16 cellular contexts compared by ENCODE assay signal in the genomic region with DNA sequence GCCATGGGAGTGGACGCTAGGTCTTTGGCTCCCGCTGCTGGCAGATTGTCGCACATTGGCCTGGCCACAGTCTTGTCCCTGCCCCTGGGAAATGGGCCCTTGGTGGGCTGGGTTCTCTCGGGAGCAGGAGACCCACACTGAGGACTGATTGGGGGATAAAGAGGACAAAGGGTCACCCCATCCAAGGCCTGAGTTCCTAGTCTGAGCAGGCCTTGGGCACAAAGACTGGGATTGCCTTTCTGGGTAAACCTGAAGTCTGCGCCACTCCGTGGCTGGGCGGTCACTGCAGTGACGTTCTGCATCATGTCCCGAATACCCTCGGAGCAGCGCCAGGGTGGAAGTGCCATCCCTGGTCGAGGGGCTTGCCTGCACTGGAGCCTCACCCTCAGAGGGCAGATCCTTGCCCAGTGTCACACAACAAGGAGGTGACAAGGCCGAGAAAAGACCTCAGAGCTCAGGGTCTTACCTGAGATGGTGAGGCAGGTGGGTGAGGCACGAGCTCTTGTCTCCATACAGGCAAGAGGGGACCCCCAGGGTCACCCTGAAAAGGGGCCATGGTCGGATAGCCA. TPM values are rescaled to one million over a fixed set of nuclear protein-coding genes. Genes with fewer than 3 reads are reported as not detected.
DNase-seq lines count a peak whose midpoint lies in the region; ATAC-seq and TF ChIP-seq lines count a peak whose summit lies in the region.
"Had no signal": no experiment of that assay in that cellular context is flagged by ENCODE, and none has a peak within 500 bp of the region (broad histone marks: within the 10 kb centered on the region; RNA-seq: fewer than 3 reads in every experiment).

No MANE protein-coding gene starts in this region.

- H3K9ac ChIP-seq in H9 (ENCODE audit: extremely low read depth, insufficient read length, low read length), result no peak overlapping the region

- H3K4me1 Mint-ChIP-seq in H9, result peaks cover 15 to 18% of the 10 kb centered on the region in 2 experiments
- peaks cover 8% of the 10 kb centered on the region for H3K4me1 Mint-ChIP-seq in mesothelial cell of epicardium
- H3K4me1 Mint-ChIP-seq in activated T-helper 17 cell treated with anti-CD3 and anti-CD28 coated beads, Interleukin-2, amount 50 U/mL, for 72 hours, result peaks cover 15% of the 10 kb centered on the region

- no peak overlapping the region for H3K27ac Mint-ChIP-seq in H9
- H3K27ac Mint-ChIP-seq in mesothelial cell of epicardium, result no peak overlapping the region
- no peak overlapping the region for H3K27ac Mint-ChIP-seq in activated T-helper 17 cell treated with anti-CD3 and anti-CD28 coated beads, Interleukin-2, amount 50 U/mL, for 72 hours
- H3K27ac Mint-ChIP-seq: HFFc6; T-helper 2 cell treated with Interferon-gamma antibody and Interleukin-4, amounts not matched to agents 5 μg/mL and 100 μg/mL, for 36 hours had no signal

- peaks cover 7% of the 10 kb centered on the region for H3K36me3 ChIP-seq in osteoblast (ENCODE audit: insufficient read depth, low read length)

- no peak overlapping the region for H3K18ac ChIP-seq in H9 (ENCODE audit: insufficient read length, low read depth, low read length)

- DNase-seq in AG20443 (ENCODE audit: low spot score) (peak; percentile 9), H9 (peak; percentile 14), epidermal melanocyte (ENCODE audit: insufficient read length, low spot score) (peak; percentile 11), osteoblast (ENCODE audit: insufficient read length, low spot score, missing footprints) (peak; percentile 71), HuH-7.5 (ENCODE audit: low spot score) (no peak), kidney tubule cell (ENCODE audit: low spot score) (no peak), mesothelial cell of epicardium (ENCODE audit: low spot score in 2 of 2, unreplicated experiment in 2 of 2) (no peak)
- DNase-seq: HFFc6, NCI-H1105, NCI-H510A had no signal

- H4K20me1 ChIP-seq in H9 (ENCODE audit: control insufficient read depth, insufficient read depth, insufficient read length) (no peaks in the 10 kb centered on the region), osteoblast (ENCODE audit: insufficient read depth, low read length) (peaks cover 23% of the 10 kb centered on the region)

- no peak overlapping the region for H3T11ph ChIP-seq in H9 (ENCODE audit: low read length)

- H3K79me2 ChIP-seq in H9 (ENCODE audit: insufficient read depth, low read length), result no peaks in the 10 kb centered on the region; the same call in 1 of the 2 replicates
- peaks cover 4% of the 10 kb centered on the region for H3K79me2 ChIP-seq in osteoblast (ENCODE audit: insufficient read depth, low read length)

- H2BK20ac ChIP-seq in H9 (ENCODE audit: low read depth, low read length, poor library complexity, severe bottlenecking), result no peak overlapping the region

- H3K23me2 ChIP-seq in H9 (ENCODE audit: insufficient read length, low read depth, low read length, poor library complexity, severe bottlenecking), result no peaks in the 10 kb centered on the region

- no peak overlapping the region for H3K14ac ChIP-seq in H9 (ENCODE audit: insufficient read depth, low read length)

- no peak for TF ChIP-seq CTCF in H9 (conservative IDR thresholded peaks at IDR 0.05)
- TF ChIP-seq CTCF in osteoblast (IDR thresholded peaks at IDR 0.05; ENCODE audit: extremely low read depth, low read depth, low read length), result no peak
- TF ChIP-seq CTCF in mesothelial cell of epicardium (IDR thresholded peaks at IDR 0.05; ENCODE audit: unreplicated experiment), result no peak

- no peak overlapping the region for H2BK5ac ChIP-seq in H9 (ENCODE audit: insufficient read length, low read length)

- H3K79me1 ChIP-seq in H9 (ENCODE audit: insufficient read depth, low read depth, low read length, poor library complexity, severe bottlenecking), result no peaks in the 10 kb centered on the region

- no peaks in the 10 kb centered on the region for H3K4me1 ChIP-seq in H9 (ENCODE audit: insufficient read depth, low read length)
- H3K4me1 ChIP-seq in osteoblast (ENCODE audit: insufficient read depth, low read length), result no peaks in the 10 kb centered on the region
- H3K4me1 ChIP-seq: adrenal gland had no signal

- ATAC-seq in activated T-helper 17 cell treated with anti-CD3 and anti-CD28 coated beads, Interleukin-2, amount 50 U/mL, for 72 hours (replicated peaks), result no peak

- H3K4me3 Mint-ChIP-seq in H9 (no peak overlapping the region), mesothelial cell of epicardium (no peak overlapping the region)
- no peak overlapping the region for H3K4me3 Mint-ChIP-seq in activated T-helper 17 cell treated with anti-CD3 and anti-CD28 coated beads, Interleukin-2, amount 50 U/mL, for 72 hours
- H3K4me3 Mint-ChIP-seq: HFFc6; T-helper 2 cell treated with Interferon-gamma antibody and Interleukin-4, amounts not matched to agents 5 μg/mL and 100 μg/mL, for 36 hours had no signal

- H2AFZ ChIP-seq in H9 (ENCODE audit: low read length) (no peak overlapping the region), osteoblast (ENCODE audit: low read length) (no peak overlapping the region)

- no peak overlapping the region for H2AK5ac ChIP-seq in H9 (ENCODE audit: insufficient read length, low read length)

- H4K91ac ChIP-seq in H9 (ENCODE audit: insufficient read length, low read depth, low read length), result no peak overlapping the region

- no peak overlapping the region for H2BK15ac ChIP-seq in H9 (ENCODE audit: low read depth, low read length)

- H3K27ac ChIP-seq in H9 (ENCODE audit: insufficient read length, low read depth, low read length) (no peak overlapping the region), osteoblast (ENCODE audit: low read depth, low read length) (no peak overlapping the region)
- H3K27ac ChIP-seq: adrenal gland; BLaER1 treated with 17β-estradiol and CSF1 and Interleukin-3, amounts not matched to agents 10 nM and 100 nM had no signal

- WGBS in H9 (ENCODE audit: extremely low coverage, insufficient read length, low lambda C conversion rate), result no CpG with 5 or more reads among the region's 15 CpGs

- H4K5ac ChIP-seq in H9 (ENCODE audit: insufficient read length, low read depth, low read length), result no peak overlapping the region

- no peak overlapping the region for H4K8ac ChIP-seq in H9 (replicated peaks; ENCODE audit: insufficient read length, low read depth, low read length)

- no peaks in the 10 kb centered on the region for H3K9me3 Mint-ChIP-seq in H9
- no peaks in the 10 kb centered on the region for H3K9me3 Mint-ChIP-seq in mesothelial cell of epicardium
- no peaks in the 10 kb centered on the region for H3K9me3 Mint-ChIP-seq in activated T-helper 17 cell treated with anti-CD3 and anti-CD28 coated beads, Interleukin-2, amount 50 U/mL, for 72 hours
- H3K9me3 Mint-ChIP-seq: HFFc6; T-helper 2 cell treated with Interferon-gamma antibody and Interleukin-4, amounts not matched to agents 5 μg/mL and 100 μg/mL, for 36 hours had no signal

- H3K23ac ChIP-seq in H9 (ENCODE audit: insufficient read length, low read depth, low read length), result no peak overlapping the region

- H3K36me3 Mint-ChIP-seq in H9 (ENCODE audit: insufficient read depth in 1 of 3, low read depth in 3 of 3) (peaks cover 16 to 40% (median 28%) of the 10 kb centered on the region in 3 experiments), mesothelial cell of epicardium (peaks cover 11% of the 10 kb centered on the region)
- H3K36me3 Mint-ChIP-seq in activated T-helper 17 cell treated with anti-CD3 and anti-CD28 coated beads, Interleukin-2, amount 50 U/mL, for 72 hours (ENCODE audit: low read depth), result no peaks in the 10 kb centered on the region

- no peak overlapping the region for H3K4me2 ChIP-seq in H9 (ENCODE audit: insufficient read depth, insufficient read length, low read length)
- no peak overlapping the region for H3K4me2 ChIP-seq in osteoblast (ENCODE audit: insufficient read depth, low read length)

- H3K27me3 ChIP-seq in H9 (ENCODE audit: insufficient read depth, low read length) (no peaks in the 10 kb centered on the region), osteoblast (ENCODE audit: insufficient read depth, low read length) (no peaks in the 10 kb centered on the region)
- H3K27me3 ChIP-seq: adrenal gland; BLaER1 treated with 17β-estradiol and CSF1 and Interleukin-3, amounts not matched to agents 10 nM and 100 nM had no signal

- no peak overlapping the region for H3K4ac ChIP-seq in H9 (ENCODE audit: low read depth, low read length)

- no peak overlapping the region for H3K4me3 ChIP-seq in osteoblast (ENCODE audit: insufficient read depth, low read length)
- H3K4me3 ChIP-seq: adrenal gland; BLaER1 treated with 17β-estradiol and CSF1 and Interleukin-3, amounts not matched to agents 10 nM and 100 nM had no signal

- H2BK12ac ChIP-seq in H9 (ENCODE audit: insufficient read length, low read depth, low read length), result no peak overlapping the region

- no peak overlapping the region for H2BK120ac ChIP-seq in H9 (ENCODE audit: low read depth, low read length, poor library complexity, severe bottlenecking)

- H3K27me3 Mint-ChIP-seq in H9 (ENCODE audit: low read depth) (no peaks in the 10 kb centered on the region), mesothelial cell of epicardium (ENCODE audit: low read depth) (no peaks in the 10 kb centered on the region)
- no peaks in the 10 kb centered on the region for H3K27me3 Mint-ChIP-seq in activated T-helper 17 cell treated with anti-CD3 and anti-CD28 coated beads, Interleukin-2, amount 50 U/mL, for 72 hours

- no peak overlapping the region for H3K56ac ChIP-seq in H9 (ENCODE audit: insufficient read length, low read depth, low read length)

- H3K9me3 ChIP-seq in H9 (ENCODE audit: control insufficient read depth, low read depth, low read length) (no peaks in the 10 kb centered on the region), osteoblast (ENCODE audit: low read depth, low read length) (no peaks in the 10 kb centered on the region)
- H3K9me3 ChIP-seq: adrenal gland; BLaER1 treated with 17β-estradiol and CSF1 and Interleukin-3, amounts not matched to agents 10 nM and 100 nM had no signal

RNA-seq across cellular contexts. Expression of a gene that starts 36.1 kb away (rescaled TPM):
- not detected in 2 replicates for total RNA-seq in H9 (2021)
- not detected in 2 replicates for total RNA-seq in osteoblast
- not detected in 3 replicates for total RNA-seq in mesothelial cell of epicardium
- total RNA-seq in activated T-helper 17 cell treated with anti-CD3 and anti-CD28 coated beads, Interleukin-2, amount 50 U/mL, for 72 hours, result 1 to 10 TPM; 1.0 to 1.7 TPM
- total RNA-seq: fibroblast of lung, HFFc6, pulmonary artery endothelial cell had no signal

RNA-seq across cellular contexts. Expression of a gene that starts 53.5 kb away (rescaled TPM):
- total RNA-seq in H9 (2021), result 34.6 and 35.7 TPM in 2 replicates
- 20.3 and 23.5 TPM in 2 replicates for total RNA-seq in osteoblast
- 39.7 to 40.7 TPM (median 39.9 TPM) in 3 replicates for total RNA-seq in mesothelial cell of epicardium
- total RNA-seq in activated T-helper 17 cell treated with anti-CD3 and anti-CD28 coated beads, Interleukin-2, amount 50 U/mL, for 72 hours, result 1 to 10 TPM; 1.6 to 2.3 TPM

Comparison
In these comparisons a context has a peak if more than half of its experiments do, and no peak if none do; other contexts are left out.
1. DNase-seq: peak in AG20443 (single experiment), H9 (single experiment), epidermal melanocyte (single experiment) and osteoblast (single experiment); none in HuH-7.5 (single experiment), kidney tubule cell (single experiment) and mesothelial cell of epicardium (0 of 2).